In the genomic region with DNA sequence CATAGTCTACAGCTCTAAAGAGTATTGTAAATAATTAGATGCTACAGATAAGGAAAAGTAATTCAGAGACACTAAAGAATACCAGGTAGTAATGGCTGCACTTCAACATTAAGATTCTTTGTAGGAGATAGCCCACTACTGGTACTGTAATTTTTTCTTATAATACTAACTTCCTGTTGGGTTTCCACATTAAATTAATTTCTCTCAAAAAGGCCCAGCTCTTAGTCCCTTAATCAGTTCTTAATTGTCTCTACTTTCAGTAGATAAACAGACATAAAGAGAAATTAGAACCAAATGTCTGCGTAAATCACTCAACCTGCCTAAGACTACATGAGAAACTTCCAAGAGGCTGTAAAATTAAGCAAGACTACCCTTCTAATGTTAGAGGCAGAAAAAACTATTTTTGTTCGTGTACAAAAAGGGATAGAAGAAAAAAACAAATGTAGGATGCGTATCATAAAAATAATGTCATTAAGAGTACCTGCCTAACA, we compare ENCODE assay signal across 13 cellular contexts.
"Had no signal": no experiment of that assay in that cellular context is flagged by ENCODE, and none has a peak within 500 bp of the region (broad histone marks: within the 10 kb centered on the region; RNA-seq: fewer than 3 reads in every experiment).

No MANE protein-coding gene starts in this region.

- H3K4me3 Mint-ChIP-seq: neural crest cell had no signal

- H3K4me3 ChIP-seq: ovary, right lobe of liver, stomach had no signal

- H3K27ac ChIP-seq: ovary, right lobe of liver, VCaP had no signal

- H3K36me3 ChIP-seq: ovary had no signal

- H3K4me1 Mint-ChIP-seq: neural crest cell had no signal

- H3K27me3 ChIP-seq: ovary, right lobe of liver, stomach had no signal

- H3K4me1 ChIP-seq: right lobe of liver had no signal

- DNase-seq: activated CD4-positive, alpha-beta T cell treated with anti-CD3 and anti-CD28 coated beads for 1 hour; activated CD4-positive, alpha-beta T cell treated with anti-CD3 and anti-CD28 coated beads, Interleukin-2, amount 50 U/mL, for 4 hours; activated naive CD4-positive, alpha-beta T cell treated with anti-CD3 and anti-CD28 coated beads, Interleukin-2, amount 50 U/mL, for 16 hours; activated T-cell treated with anti-CD3 and anti-CD28 coated beads, Interleukin-2, amount 50 U/mL, for 1 hour; hippocampal formation; left ventricle myocardium superior; mesenchymal stem cell; ovary; right lobe of liver; stimulated activated CD4-positive, alpha-beta T cell treated with anti-CD3 and anti-CD28 coated beads, Interleukin-1b, Interleukin-23, amount 100 ng/mL, for 48 hours; stomach had no signal

- H3K9me3 Mint-ChIP-seq: neural crest cell had no signal

- H3K9me3 ChIP-seq: ovary, right lobe of liver, stomach had no signal
